ENCODE assay signal across 11 cellular contexts in the genomic region with DNA sequence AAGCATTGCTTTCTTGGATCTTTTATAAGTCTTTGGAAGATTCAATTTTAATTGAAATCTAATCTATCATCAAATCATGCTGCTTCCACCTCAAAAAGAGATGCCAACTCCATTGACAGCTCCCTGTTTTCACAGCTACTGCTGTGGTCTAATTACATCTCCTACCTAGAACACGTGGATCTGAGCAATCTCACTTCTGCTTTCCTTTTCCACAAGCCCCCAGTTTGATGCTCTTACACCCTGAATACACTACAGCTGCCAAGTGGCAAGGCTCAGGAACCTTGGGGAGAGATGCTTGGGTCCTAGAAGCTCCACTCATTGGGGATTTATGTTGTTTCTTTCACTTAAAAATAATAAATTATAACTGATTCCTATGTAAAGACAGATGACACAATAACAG.
DNase-seq lines count a peak whose midpoint lies in the region; ATAC-seq lines count a peak whose summit lies in the region.
"Had no signal": no experiment of that assay in that cellular context is flagged by ENCODE, and none has a peak within 500 bp of the region (broad histone marks: within the 10 kb centered on the region; RNA-seq: fewer than 3 reads in every experiment).

No MANE protein-coding gene starts in this region.

- DNase-seq in memory B cell (ENCODE audit: low spot score in 2 of 2) (no peak), cerebellar cortex (ENCODE audit: low spot score) (no peak), NCI-H1930 (lab: John Stamatoyannopoulos, UW) (no peak)
- no peak for DNase-seq in stimulated activated CD4-positive, alpha-beta T cell treated with anti-CD3 and anti-CD28 coated beads, Interleukin-2, amount 100 ng/mL, for 48 hours
- DNase-seq in activated T-helper 1 cell treated with anti-CD3 and anti-CD28 coated beads, Interleukin-12 subunit alpha, Interleukin-12 subunit beta, Interleukin-2, Interleukin-4 antibody, amounts not matched to agents 30 ng/mL and 10 ng/mL and 1 ng/mL, durations not matched to agents 14 hours and 24 hours and 36 hours (ENCODE audit: low spot score): no peak
- DNase-seq: NCI-H510A treated with DMSO at 0.1 percent for 48 hours, T-helper 1 cell had no signal

- peak; percentile 93 for ATAC-seq in GM18907 (IDR thresholded peaks at IDR 0.05; ENCODE audit: unreplicated experiment)
- peak; percentile 94 for ATAC-seq in GM21717 (IDR thresholded peaks at IDR 0.05; ENCODE audit: unreplicated experiment)
- peak; percentile 76 for ATAC-seq in HG03175 (IDR thresholded peaks at IDR 0.05; ENCODE audit: unreplicated experiment)
- ATAC-seq in memory B cell (ENCODE audit: low read depth): peak; percentile 99

- no peaks in the 10 kb centered on the region for H3K36me3 Mint-ChIP-seq in memory B cell
- H3K36me3 Mint-ChIP-seq in activated T-helper 1 cell treated with anti-CD3 and anti-CD28 coated beads, Interleukin-12 subunit alpha, Interleukin-12 subunit beta, Interleukin-2, Interleukin-4 antibody, amounts not matched to agents 30 ng/mL and 10 ng/mL and 1 ng/mL, durations not matched to agents 14 hours and 24 hours and 36 hours (ENCODE audit: low read depth): peaks cover under 1% of the 10 kb centered on the region
- H3K36me3 Mint-ChIP-seq: IgD-negative memory B cell had no signal

- intact Hi-C loops in activated T-helper 1 cell treated with anti-CD3 and anti-CD28 coated beads, Interleukin-12 subunit alpha, Interleukin-12 subunit beta, Interleukin-2, Interleukin-4 antibody, amounts not matched to agents 30 ng/mL and 10 ng/mL and 1 ng/mL, durations not matched to agents 14 hours and 24 hours and 36 hours (cut with micrococcal nuclease): no loop called here

- H3K9me3 Mint-ChIP-seq in memory B cell: no peaks in the 10 kb centered on the region
- H3K9me3 Mint-ChIP-seq in activated T-helper 1 cell treated with anti-CD3 and anti-CD28 coated beads, Interleukin-12 subunit alpha, Interleukin-12 subunit beta, Interleukin-2, Interleukin-4 antibody, amounts not matched to agents 30 ng/mL and 10 ng/mL and 1 ng/mL, durations not matched to agents 14 hours and 24 hours and 36 hours: no peaks in the 10 kb centered on the region
- H3K9me3 Mint-ChIP-seq: IgD-negative memory B cell had no signal

- peaks cover 3% of the 10 kb centered on the region for H3K4me1 Mint-ChIP-seq in memory B cell
- no peaks in the 10 kb centered on the region for H3K4me1 Mint-ChIP-seq in activated T-helper 1 cell treated with anti-CD3 and anti-CD28 coated beads, Interleukin-12 subunit alpha, Interleukin-12 subunit beta, Interleukin-2, Interleukin-4 antibody, amounts not matched to agents 30 ng/mL and 10 ng/mL and 1 ng/mL, durations not matched to agents 14 hours and 24 hours and 36 hours (ENCODE audit: low read depth)

- H3K27ac Mint-ChIP-seq in memory B cell: no peak overlapping the region
- no peak overlapping the region for H3K27ac Mint-ChIP-seq in activated T-helper 1 cell treated with anti-CD3 and anti-CD28 coated beads, Interleukin-12 subunit alpha, Interleukin-12 subunit beta, Interleukin-2, Interleukin-4 antibody, amounts not matched to agents 30 ng/mL and 10 ng/mL and 1 ng/mL, durations not matched to agents 14 hours and 24 hours and 36 hours
- H3K27ac Mint-ChIP-seq: IgD-negative memory B cell had no signal

- H3K27me3 Mint-ChIP-seq in memory B cell: no peaks in the 10 kb centered on the region
- no peaks in the 10 kb centered on the region for H3K27me3 Mint-ChIP-seq in activated T-helper 1 cell treated with anti-CD3 and anti-CD28 coated beads, Interleukin-12 subunit alpha, Interleukin-12 subunit beta, Interleukin-2, Interleukin-4 antibody, amounts not matched to agents 30 ng/mL and 10 ng/mL and 1 ng/mL, durations not matched to agents 14 hours and 24 hours and 36 hours (ENCODE audit: insufficient read depth)
- H3K27me3 Mint-ChIP-seq: IgD-negative memory B cell had no signal

- H3K4me3 Mint-ChIP-seq in memory B cell: no peak overlapping the region
- no peak overlapping the region for H3K4me3 Mint-ChIP-seq in activated T-helper 1 cell treated with anti-CD3 and anti-CD28 coated beads, Interleukin-12 subunit alpha, Interleukin-12 subunit beta, Interleukin-2, Interleukin-4 antibody, amounts not matched to agents 30 ng/mL and 10 ng/mL and 1 ng/mL, durations not matched to agents 14 hours and 24 hours and 36 hours
